Comparison of ENCODE assay signal across 1 cellular context in genomic region chr3:123159926-123160635, GRCh38.
TF ChIP-seq lines count a peak whose summit lies in the region.

No MANE protein-coding gene starts in this region.

TF ChIP-seq in IMR-90, 13 proteins besides CTCF, POLR2A, EP300 and RAD21 (continued from another document):
- TF ChIP-seq SMC3 (IDR thresholded peaks at IDR 0.05; ENCODE audit: low read depth, low read length) (no peak), NFE2L2 (IDR thresholded peaks at IDR 0.05; ENCODE audit: low read depth, low read length) (no peak), ELK1 (IDR thresholded peaks at IDR 0.05; ENCODE audit: borderline replicate concordance, low read depth, low read length) (no peak), BHLHE40 (IDR thresholded peaks at IDR 0.05; ENCODE audit: low read depth, low read length) (no peak)
TF ChIP-seq in IMR-90: peak in this region for 0.
